ENCODE assay signal across 8 cellular contexts in the genomic region with DNA sequence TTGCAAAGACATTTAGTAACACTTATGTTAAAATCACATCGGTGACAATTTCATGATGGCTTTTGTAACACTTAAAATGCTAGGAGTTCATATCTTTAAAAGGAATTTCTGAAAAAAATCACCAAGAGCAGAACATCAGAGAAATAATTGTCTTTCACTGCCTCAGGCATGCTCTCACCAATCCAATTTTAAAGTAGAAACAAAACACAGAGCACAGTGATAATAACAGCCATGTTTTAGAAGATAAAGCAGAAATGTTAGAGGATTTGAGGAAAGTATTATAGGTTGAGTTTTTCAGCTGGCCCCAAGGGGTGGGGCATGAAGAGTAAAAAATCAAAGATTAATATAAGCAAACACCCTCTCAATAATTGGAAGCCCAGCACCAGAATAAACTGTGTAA.
"Had no signal": no experiment of that assay in that cellular context is flagged by ENCODE, and none has a peak within 500 bp of the region (broad histone marks: within the 10 kb centered on the region; RNA-seq: fewer than 3 reads in every experiment).

No MANE protein-coding gene starts in this region.

- DNase-seq: GDM1, GF-D8 had no signal

- H3K4me3 ChIP-seq: GM12878 had no signal

- ATAC-seq: GM12878 had no signal

- FAIRE-seq: G401.6, GM12878, GM12891, GM12892, GM18507, GM19239 had no signal
